Comparison of ENCODE assay signal across 12 cellular contexts in the genomic region with DNA sequence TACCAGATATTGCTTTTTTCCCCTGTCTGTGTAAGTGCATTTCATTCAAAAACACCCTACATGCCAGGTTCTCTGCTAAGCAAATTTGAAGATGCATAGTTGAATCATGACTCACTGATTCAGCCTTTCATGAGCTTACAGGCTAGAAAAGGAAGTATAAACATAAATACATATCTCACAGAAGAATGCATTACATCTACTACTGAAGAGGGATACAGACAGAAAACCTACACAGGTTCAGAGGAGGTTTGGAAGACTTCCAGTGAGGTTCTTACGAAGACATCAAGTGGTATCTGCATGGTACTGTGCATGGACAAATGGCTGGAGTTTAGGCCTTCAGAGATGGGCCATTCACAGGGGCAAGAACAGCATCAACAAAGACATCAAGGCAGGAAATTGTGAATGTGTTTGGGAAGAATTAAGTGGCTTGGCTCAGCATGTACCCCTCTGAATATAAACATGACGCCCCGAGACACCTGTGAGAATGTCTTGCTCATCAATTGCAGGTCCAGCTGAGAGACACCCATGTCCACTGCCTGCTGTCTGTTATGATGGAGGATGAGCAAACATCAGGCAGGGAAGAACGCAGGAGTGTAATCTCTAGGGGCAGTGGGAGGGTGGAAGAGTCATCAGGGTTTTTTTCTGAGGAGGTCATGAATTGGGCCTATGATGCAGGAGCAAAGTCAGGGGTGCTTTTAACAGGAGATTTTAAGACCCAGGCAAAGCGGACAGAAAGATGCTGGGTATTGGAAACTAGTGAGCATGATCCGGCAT.
DNase-seq lines count a peak whose midpoint lies in the region; ATAC-seq, FAIRE-seq and TF ChIP-seq lines count a peak whose summit lies in the region.
"Had no signal": no experiment of that assay in that cellular context is flagged by ENCODE, and none has a peak within 500 bp of the region (broad histone marks: within the 10 kb centered on the region; RNA-seq: fewer than 3 reads in every experiment).

No MANE protein-coding gene starts in this region.

- H3K27me3 ChIP-seq in ACC112 (ENCODE audit: insufficient read depth, low read length) (no peaks in the 10 kb centered on the region), brain microvascular endothelial cell (replicated peaks) (no peaks in the 10 kb centered on the region), left lung (no peaks in the 10 kb centered on the region), stomach (no peaks in the 10 kb centered on the region)

- TF ChIP-seq CTCF in brain microvascular endothelial cell (IDR thresholded peaks at IDR 0.05; ENCODE audit: low read depth, low read length, missing control alignments) (no peak), left lung (IDR thresholded peaks at IDR 0.05) (no peak), stomach (IDR thresholded peaks at IDR 0.05) (no peak)

- H3K9me3 ChIP-seq in left lung, result no peaks in the 10 kb centered on the region
- H3K9me3 ChIP-seq in stomach, result no peaks in the 10 kb centered on the region

- intact Hi-C loops in left lung (cut with DNase I), result no loop called here
- intact Hi-C loops in stomach (cut with DNase I; ENCODE audit: low total_unique reads), result no loop called here

- H3K4me1 ChIP-seq in ACC112 (ENCODE audit: control insufficient read depth, insufficient read depth, low read length, unreplicated experiment) (peaks cover 61% of the 10 kb centered on the region), left lung (peaks cover 6 to 9% of the 10 kb centered on the region in 2 donors), stomach (peaks cover 0 to 14% (median 4%) of the 10 kb centered on the region in 4 donors)

- peak; percentile 73 for ATAC-seq in left lung
- no peak for ATAC-seq in GM18502 (IDR thresholded peaks at IDR 0.05; ENCODE audit: poor library complexity, unreplicated experiment)
- ATAC-seq in HG03571 (IDR thresholded peaks at IDR 0.05; ENCODE audit: unreplicated experiment), result no peak

- peak; percentile 60 for DNase-seq in HTR-8/SVneo (ENCODE audit: insufficient read length, low spot score)
- peak; percentile 84 for DNase-seq in brain microvascular endothelial cell
- DNase-seq in left lung, result no peak
- DNase-seq in stimulated activated CD4-positive, alpha-beta T cell treated with anti-CD3 and anti-CD28 coated beads, Interleukin-15, amount 100 ng/mL, for 24 hours, result no peak
- DNase-seq in stomach, result no peak
- DNase-seq: activated T-cell treated with anti-CD3 and anti-CD28 coated beads, Interleukin-2, amount 50 U/mL, for 48 hours; AML-193; Kasumi-1; NCI-H510A had no signal

- 79 to 85% (median 85%) methylated on average over 6 of the region's 6 CpGs for WGBS in stomach, 5 donors

- H3K36me3 ChIP-seq in ACC112 (ENCODE audit: insufficient read depth, low read length), result no peaks in the 10 kb centered on the region
- H3K36me3 ChIP-seq in brain microvascular endothelial cell (replicated peaks), result no peaks in the 10 kb centered on the region
- no peaks in the 10 kb centered on the region for H3K36me3 ChIP-seq in left lung
- no peaks in the 10 kb centered on the region for H3K36me3 ChIP-seq in stomach

- H3K27ac ChIP-seq in ACC112 (ENCODE audit: low read depth, low read length), result peak overlapping the region; percentile 80
- peak overlapping the region; percentile 81 for H3K27ac ChIP-seq in brain microvascular endothelial cell
- H3K27ac ChIP-seq in left lung, result no peak overlapping the region
- H3K27ac ChIP-seq in stomach, result no peak overlapping the region

- TF ChIP-seq EP300 in stomach (IDR thresholded peaks at IDR 0.05), result no peak

- no peak for TF ChIP-seq POLR2A in stomach (IDR thresholded peaks at IDR 0.05)

- H3K4me3 ChIP-seq in ACC112 (ENCODE audit: low read depth, low read length), result no peak overlapping the region
- no peak overlapping the region for H3K4me3 ChIP-seq in brain microvascular endothelial cell (ENCODE audit: low read depth, low read length)
- H3K4me3 ChIP-seq in left lung, result no peak overlapping the region
- H3K4me3 ChIP-seq in stomach, result no peak overlapping the region

- peak; percentile 42 for FAIRE-seq in HTR-8/SVneo (lab: Jason Lieb, UNC)

- in situ Hi-C loops in brain microvascular endothelial cell (cut with HindIII; ENCODE audit: low pct_ligation_motif_present, low sequenced_read_pairs), result no loop called here

- H3K79me2 ChIP-seq in ACC112 (ENCODE audit: control insufficient read depth, insufficient read depth, low read length, unreplicated experiment), result no peaks in the 10 kb centered on the region

- no peak overlapping the region for H2AFZ ChIP-seq in ACC112 (ENCODE audit: low read length, unreplicated experiment)

Comparison
In these comparisons a context has a peak if more than half of its experiments do, and no peak if none do; other contexts are left out.
1. H3K27ac ChIP-seq: peak in ACC112 (single experiment) and brain microvascular endothelial cell (single experiment); none in left lung (0 of 2) and stomach (0 of 5).
2. DNase-seq: peak in HTR-8/SVneo (single experiment) and brain microvascular endothelial cell (single experiment); none in left lung (0 of 2), stimulated activated CD4-positive, alpha-beta T cell treated with anti-CD3 and anti-CD28 coated beads, Interleukin-15, amount 100 ng/mL, for 24 hours (single experiment) and stomach (single experiment).